Comparison of ENCODE assay signal across 8 cellular contexts in genomic region chr18:32349728-32350395, GRCh38.
DNase-seq lines count a peak whose midpoint lies in the region; ATAC-seq, FAIRE-seq and TF ChIP-seq lines count a peak whose summit lies in the region.

No MANE protein-coding gene starts in this region.

- H3K79me1 ChIP-seq in trophoblast cell (ENCODE audit: low read length): peaks cover 4% of the 10 kb centered on the region

- no peaks in the 10 kb centered on the region for H3K9me3 ChIP-seq in trophoblast cell (ENCODE audit: insufficient read depth, low read depth, low read length)
- no peaks in the 10 kb centered on the region for H3K9me3 ChIP-seq in CD4-positive, alpha-beta memory T cell (ENCODE audit: control insufficient read depth in 1 of 2, low read length in 2 of 2)

- H3K9ac ChIP-seq in trophoblast cell (ENCODE audit: low read length): no peak overlapping the region

- no peak overlapping the region for H3K4me3 Mint-ChIP-seq in CD4-positive, alpha-beta memory T cell

- H4K8ac ChIP-seq in trophoblast cell (ENCODE audit: low read depth, low read length): no peak overlapping the region

- peak overlapping the region; percentile 88 for H3K27ac ChIP-seq in trophoblast cell (ENCODE audit: low read depth, low read length)
- H3K27ac ChIP-seq in CD4-positive, alpha-beta memory T cell (ENCODE audit: low read depth, low read length): no peak overlapping the region

- H3K23ac ChIP-seq in trophoblast cell (ENCODE audit: low read length): no peak overlapping the region

- intact Hi-C loops in CD4-positive, alpha-beta memory T cell (cut with micrococcal nuclease): no loop called here

- H3K4ac ChIP-seq in trophoblast cell (ENCODE audit: low read depth, low read length): no peak overlapping the region

- no peak overlapping the region for H2BK12ac ChIP-seq in trophoblast cell (ENCODE audit: low read length)

- peak overlapping the region; percentile 73 for H2BK5ac ChIP-seq in trophoblast cell (ENCODE audit: low read depth, low read length, poor library complexity)

- POLR2A ChIA-PET in CD4-positive, alpha-beta memory T cell (lab: Charles Lee; ENCODE audit: partially characterized antibody): no interaction called here

- peaks cover 4 to 5% of the 10 kb centered on the region in 2 donors for H3K27me3 Mint-ChIP-seq in CD4-positive, alpha-beta memory T cell

- no peaks in the 10 kb centered on the region for H3K79me2 ChIP-seq in trophoblast cell (ENCODE audit: control insufficient read depth, insufficient read depth, low read length, poor library complexity)

- H3K36me3 Mint-ChIP-seq in CD4-positive, alpha-beta memory T cell: no peaks in the 10 kb centered on the region

- no peaks in the 10 kb centered on the region for H3K27me3 ChIP-seq in trophoblast cell (ENCODE audit: insufficient read depth, low read length)
- no peaks in the 10 kb centered on the region for H3K27me3 ChIP-seq in CD4-positive, alpha-beta memory T cell (ENCODE audit: insufficient read depth, low read length)

- no peaks in the 10 kb centered on the region for H3K4me1 ChIP-seq in trophoblast cell (ENCODE audit: control insufficient read depth in 1 of 2, insufficient read depth in 2 of 2, low read length in 2 of 2)
- H3K4me1 ChIP-seq in CD4-positive, alpha-beta memory T cell (ENCODE audit: insufficient read depth, low read length): no peaks in the 10 kb centered on the region

- no peak for TF ChIP-seq CTCF in fibroblast of villous mesenchyme (IDR thresholded peaks at IDR 0.05; ENCODE audit: insufficient read depth, low read depth, low read length)

- FAIRE-seq in RCC 7860 (lab: Jason Lieb, UNC): peak; percentile 94

- no peak overlapping the region for H4K91ac ChIP-seq in trophoblast cell (ENCODE audit: low read depth, low read length)

- H3K4me3 ChIP-seq in fibroblast of villous mesenchyme (ENCODE audit: low read depth, low read length) (no peak overlapping the region), trophoblast cell (ENCODE audit: low read depth, low read length) (no peak overlapping the region)
- no peak overlapping the region for H3K4me3 ChIP-seq in CD4-positive, alpha-beta memory T cell (ENCODE audit: low read length in 2 of 2)

- no peak overlapping the region for H2AK5ac ChIP-seq in trophoblast cell (ENCODE audit: low read length)

- H4K12ac ChIP-seq in trophoblast cell (ENCODE audit: low read depth, low read length): no peak overlapping the region

- H3K9me3 Mint-ChIP-seq in CD4-positive, alpha-beta memory T cell: no peaks in the 10 kb centered on the region

- H2BK120ac ChIP-seq in trophoblast cell (ENCODE audit: insufficient read depth, low read length, poor library complexity): no peak overlapping the region

- no peak overlapping the region for H3K27ac Mint-ChIP-seq in CD4-positive, alpha-beta memory T cell

- H3K14ac ChIP-seq in trophoblast cell (ENCODE audit: low read length): no peak overlapping the region

- no peak for ATAC-seq in HG03442 (IDR thresholded peaks at IDR 0.05; ENCODE audit: unreplicated experiment)

- H3K4me2 ChIP-seq in trophoblast cell (ENCODE audit: low read length): no peak overlapping the region

- H3K4me1 Mint-ChIP-seq in CD4-positive, alpha-beta memory T cell: no peaks in the 10 kb centered on the region

- no peaks in the 10 kb centered on the region for H3K36me3 ChIP-seq in trophoblast cell (ENCODE audit: control insufficient read depth in 1 of 2, insufficient read depth in 2 of 2, low read length in 2 of 2)
- H3K36me3 ChIP-seq in CD4-positive, alpha-beta memory T cell (ENCODE audit: insufficient read depth, low read length): no peaks in the 10 kb centered on the region

- WGBS in trophoblast cell (ENCODE audit: extremely low coverage, insufficient coverage, insufficient read length): no CpG with 5 or more reads among the region's 4 CpGs

- H3K18ac ChIP-seq in trophoblast cell (ENCODE audit: low read length): no peak overlapping the region

- no peak overlapping the region for H2AFZ ChIP-seq in trophoblast cell (ENCODE audit: insufficient read depth, low read length, poor library complexity)

- DNase-seq in DMS 273 (lab: John Stamatoyannopoulos, UW; ENCODE audit: unreplicated experiment) (peak; percentile 85), RCC 7860 (ENCODE audit: low spot score) (peak; percentile 82), fibroblast of villous mesenchyme (ENCODE audit: low read depth) (peak; percentile 86), trophoblast cell (peak; percentile 72 to 88), MV-4-11 (lab: John Stamatoyannopoulos, UW) (no peak)
- no peak for DNase-seq in activated naive CD4-positive, alpha-beta T cell treated with Interleukin-2 at 50 U/mL for 16 hours
- no peak for DNase-seq in CD4-positive, alpha-beta memory T cell

- CTCF ChIA-PET in CD4-positive, alpha-beta memory T cell (lab: Charles Lee; ENCODE audit: partially characterized antibody): no interaction called here

Comparison
In these comparisons a context has a peak if more than half of its experiments do, and no peak if none do; other contexts are left out.
1. DNase-seq: peak in DMS 273 (single experiment), RCC 7860 (single experiment), fibroblast of villous mesenchyme (single experiment) and trophoblast cell (2 of 2); none in activated naive CD4-positive, alpha-beta T cell treated with Interleukin-2 at 50 U/mL for 16 hours (single experiment), CD4-positive, alpha-beta memory T cell (0 of 5) and MV-4-11 (single experiment).